ENCODE assay signal across 8 cellular contexts in the genomic region with DNA sequence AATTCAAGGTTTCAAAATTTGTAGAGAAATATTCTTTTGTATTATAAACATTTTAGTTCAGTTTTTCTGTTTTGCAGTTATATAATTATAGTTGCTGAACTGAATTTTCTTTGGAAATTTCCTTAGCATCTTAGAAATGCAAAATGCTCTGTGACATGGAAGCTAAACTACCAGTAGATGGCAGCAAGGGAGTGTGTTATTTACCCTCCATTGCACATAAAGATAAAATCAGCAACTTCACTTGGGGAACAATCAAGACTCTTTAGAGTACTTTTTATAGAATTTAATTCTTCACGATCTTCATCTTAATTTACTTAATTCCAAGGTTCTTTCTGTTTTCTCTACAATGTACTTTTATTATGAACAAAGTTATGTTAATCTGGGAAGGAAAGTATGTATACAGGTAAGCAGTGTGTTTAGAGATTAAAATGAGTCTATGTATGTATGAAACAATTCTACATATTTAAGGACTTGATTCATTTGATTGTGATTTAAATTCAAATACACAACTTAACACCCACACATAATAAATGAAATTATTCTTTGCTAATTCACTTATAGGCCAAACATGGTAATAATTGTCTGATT.
DNase-seq lines count a peak whose midpoint lies in the region; FAIRE-seq and TF ChIP-seq lines count a peak whose summit lies in the region.

No MANE protein-coding gene starts in this region.

- no peak overlapping the region for H3K27ac ChIP-seq in spleen

- FAIRE-seq in TTC549 (lab: Jason Lieb, UNC) = peak; percentile 85

- in situ Hi-C loops in HAP-1 (cut with MboI; ENCODE audit: low sequenced_read_pairs) = loop anchor here (25.0 kb wide), 1 partner anchor 410 kb away; a partner anchor contains a TSS

- DNase-seq in GDM1 (lab: John Stamatoyannopoulos, UW) (peak; percentile 14), HAP-1 (ENCODE audit: low spot score in 2 of 2) (peak; percentile 32 to 88), NCI-H1417 treated with DMSO at 0.1 percent for 48 hours (lab: John Stamatoyannopoulos, UW) (peak; percentile 34), glomerular visceral epithelial cell (ENCODE audit: extremely low spot score) (peak; percentile 51), spleen (no peak), cerebellar nuclear complex (lab: John Stamatoyannopoulos, UW) (no peak), retina (no peak)

- peak in 9 of 11 experiments; percentile 20 to 66 (median 56) for TF ChIP-seq CTCF in spleen (IDR thresholded peaks at IDR 0.05 in 8 of 11, conservative IDR thresholded peaks at IDR 0.05 in 3 of 11)

- no peaks in the 10 kb centered on the region for H3K4me1 ChIP-seq in HAP-1
- no peaks in the 10 kb centered on the region for H3K4me1 ChIP-seq in spleen

- WGBS in spleen, 5 donors = 0 to 2% (median 0%) methylated on average over 1 of the region's 1 CpG

- TF ChIP-seq POLR2A in spleen (IDR thresholded peaks at IDR 0.05) = no peak

- H3K4me3 ChIP-seq in HAP-1 (no peak overlapping the region), spleen (no peak overlapping the region)

- H3K27me3 ChIP-seq in HAP-1 (ENCODE audit: low read depth) (no peaks in the 10 kb centered on the region), spleen (replicated peaks in 1 of 7) (no peaks in the 10 kb centered on the region)

- intact Hi-C loops in spleen (cut with DNase I; ENCODE audit: low total_unique reads) = loop anchor here (10.0 kb wide), 2 partner anchors 897 to 1067 kb away; no protein-coding TSS in a partner anchor

- H3K9me3 ChIP-seq in HAP-1 (no peaks in the 10 kb centered on the region), spleen (no peaks in the 10 kb centered on the region)

- H3K36me3 ChIP-seq in HAP-1 (replicated peaks) (no peaks in the 10 kb centered on the region), spleen (no peaks in the 10 kb centered on the region)

Comparison
In these comparisons a context has a peak if more than half of its experiments do, and no peak if none do; other contexts are left out.
1. DNase-seq: peak in GDM1 (single experiment), HAP-1 (2 of 2), NCI-H1417 treated with DMSO at 0.1 percent for 48 hours (single experiment) and glomerular visceral epithelial cell (single experiment); none in spleen (single experiment), cerebellar nuclear complex (0 of 2) and retina (single experiment).